ENCODE assay signal across 10 cellular contexts in genomic region chr17:78154903-78155811, GRCh38. TPM values are rescaled to one million over a fixed set of nuclear protein-coding genes. Genes with fewer than 3 reads are reported as not detected.
DNase-seq lines count a peak whose midpoint lies in the region; ATAC-seq and TF ChIP-seq lines count a peak whose summit lies in the region.
"Had no signal": no experiment of that assay in that cellular context is flagged by ENCODE, and none has a peak within 500 bp of the region (broad histone marks: within the 10 kb centered on the region; RNA-seq: fewer than 3 reads in every experiment).

No MANE protein-coding gene starts in this region.

- H3K9me3 Mint-ChIP-seq in activated naive CD8-positive, alpha-beta T cell (ENCODE audit: low read depth): no peaks in the 10 kb centered on the region
- no peaks in the 10 kb centered on the region for H3K9me3 Mint-ChIP-seq in activated naive CD8-positive, alpha-beta T cell treated with anti-CD3 and anti-CD28 coated beads for 36 hours
- no peaks in the 10 kb centered on the region for H3K9me3 Mint-ChIP-seq in activated T-helper 17 cell treated with anti-CD3 and anti-CD28 coated beads, Interleukin-2, amount 50 U/mL, for 72 hours
- H3K9me3 Mint-ChIP-seq in type B pancreatic cell: no peaks in the 10 kb centered on the region

- no peaks in the 10 kb centered on the region for H3K36me3 Mint-ChIP-seq in activated naive CD8-positive, alpha-beta T cell
- H3K36me3 Mint-ChIP-seq in activated naive CD8-positive, alpha-beta T cell treated with anti-CD3 and anti-CD28 coated beads for 36 hours: no peaks in the 10 kb centered on the region
- H3K36me3 Mint-ChIP-seq in activated T-helper 17 cell treated with anti-CD3 and anti-CD28 coated beads, Interleukin-2, amount 50 U/mL, for 72 hours (ENCODE audit: low read depth): peaks cover 6% of the 10 kb centered on the region
- H3K36me3 Mint-ChIP-seq in type B pancreatic cell: no peaks in the 10 kb centered on the region

- H3K27me3 Mint-ChIP-seq in activated naive CD8-positive, alpha-beta T cell: no peaks in the 10 kb centered on the region
- H3K27me3 Mint-ChIP-seq in activated naive CD8-positive, alpha-beta T cell treated with anti-CD3 and anti-CD28 coated beads for 36 hours: no peaks in the 10 kb centered on the region
- no peaks in the 10 kb centered on the region for H3K27me3 Mint-ChIP-seq in activated T-helper 17 cell treated with anti-CD3 and anti-CD28 coated beads, Interleukin-2, amount 50 U/mL, for 72 hours
- H3K27me3 Mint-ChIP-seq in type B pancreatic cell: no peaks in the 10 kb centered on the region

- DNase-seq in activated naive CD8-positive, alpha-beta T cell treated with anti-CD3 and anti-CD28 coated beads for 36 hours: no peak
- no peak for DNase-seq in type B pancreatic cell (ENCODE audit: extremely low spot score, unreplicated experiment)
- no peak for DNase-seq in LoVo (ENCODE audit: low spot score)
- no peak for DNase-seq in DMS79 (lab: John Stamatoyannopoulos, UW)
- no peak for DNase-seq in A172 (ENCODE audit: low spot score)
- DNase-seq: activated CD4-positive, CD25-positive, alpha-beta regulatory T cell treated with anti-CD3 and anti-CD28 coated beads, Interleukin-2, amount 50 U/mL, for 72 hours; ovary had no signal

- peak; percentile 51 for ATAC-seq in HG03097 (IDR thresholded peaks at IDR 0.05; ENCODE audit: low FRiP score, unreplicated experiment)
- peak; percentile 66 for ATAC-seq in activated T-helper 17 cell treated with anti-CD3 and anti-CD28 coated beads, Interleukin-2, amount 50 U/mL, for 72 hours (replicated peaks)

- H3K4me3 Mint-ChIP-seq in activated naive CD8-positive, alpha-beta T cell: no peak overlapping the region
- H3K4me3 Mint-ChIP-seq in activated naive CD8-positive, alpha-beta T cell treated with anti-CD3 and anti-CD28 coated beads for 36 hours: no peak overlapping the region
- H3K4me3 Mint-ChIP-seq in activated T-helper 17 cell treated with anti-CD3 and anti-CD28 coated beads, Interleukin-2, amount 50 U/mL, for 72 hours: peak overlapping the region; percentile 19
- no peak overlapping the region for H3K4me3 Mint-ChIP-seq in type B pancreatic cell

- H3K27ac Mint-ChIP-seq in activated naive CD8-positive, alpha-beta T cell: peak overlapping the region; percentile 16
- no peak overlapping the region for H3K27ac Mint-ChIP-seq in activated naive CD8-positive, alpha-beta T cell treated with anti-CD3 and anti-CD28 coated beads for 36 hours
- H3K27ac Mint-ChIP-seq in activated T-helper 17 cell treated with anti-CD3 and anti-CD28 coated beads, Interleukin-2, amount 50 U/mL, for 72 hours: peak overlapping the region; percentile 63
- peak overlapping the region; percentile 36 for H3K27ac Mint-ChIP-seq in type B pancreatic cell

- no peaks in the 10 kb centered on the region for H3K4me1 Mint-ChIP-seq in activated naive CD8-positive, alpha-beta T cell (ENCODE audit: low read depth)
- H3K4me1 Mint-ChIP-seq in activated naive CD8-positive, alpha-beta T cell treated with anti-CD3 and anti-CD28 coated beads for 36 hours: peaks cover 13% of the 10 kb centered on the region
- H3K4me1 Mint-ChIP-seq in activated T-helper 17 cell treated with anti-CD3 and anti-CD28 coated beads, Interleukin-2, amount 50 U/mL, for 72 hours: peaks cover 11% of the 10 kb centered on the region
- H3K4me1 Mint-ChIP-seq in type B pancreatic cell (ENCODE audit: unreplicated experiment): peaks cover 8% of the 10 kb centered on the region

- TF ChIP-seq CTCF in type B pancreatic cell (conservative IDR thresholded peaks at IDR 0.05): no peak

RNA-seq across cellular contexts. Expression of gene C17orf99, which starts 9.0 kb away (rescaled TPM):
- not detected for total RNA-seq in activated naive CD8-positive, alpha-beta T cell treated with anti-CD3 and anti-CD28 coated beads for 36 hours
- under 1 TPM; 0.67 to 0.82 TPM for total RNA-seq in activated T-helper 17 cell treated with anti-CD3 and anti-CD28 coated beads, Interleukin-2, amount 50 U/mL, for 72 hours
- total RNA-seq in type B pancreatic cell (ENCODE audit: low replicate concordance): not detected in 2 replicates
- not detected in 2 replicates for total RNA-seq in A172 (2014; rRNA removed; shearing (Covaris generic))

RNA-seq across cellular contexts. Expression of gene SYNGR2, which starts 13.2 kb away (rescaled TPM):
- 100 to 1,000 TPM; 126 to 127 TPM for total RNA-seq in activated naive CD8-positive, alpha-beta T cell treated with anti-CD3 and anti-CD28 coated beads for 36 hours
- 100 to 1,000 TPM in 1 of 2 donors, 10 to 100 TPM in 1; 90.4 to 118 TPM for total RNA-seq in activated T-helper 17 cell treated with anti-CD3 and anti-CD28 coated beads, Interleukin-2, amount 50 U/mL, for 72 hours
- total RNA-seq in type B pancreatic cell (ENCODE audit: low replicate concordance): 64.1 and 179 TPM in 2 replicates
- 60.3 and 70.8 TPM in 2 replicates for total RNA-seq in A172 (2014; rRNA removed; shearing (Covaris generic))

RNA-seq across cellular contexts. Expression of gene TMC8, which starts 24.6 kb away (rescaled TPM):
- total RNA-seq in activated naive CD8-positive, alpha-beta T cell treated with anti-CD3 and anti-CD28 coated beads for 36 hours: 100 to 1,000 TPM; 133 to 136 TPM
- 100 to 1,000 TPM; 126 to 250 TPM for total RNA-seq in activated T-helper 17 cell treated with anti-CD3 and anti-CD28 coated beads, Interleukin-2, amount 50 U/mL, for 72 hours
- 0.85 and 0.90 TPM in 2 replicates for total RNA-seq in type B pancreatic cell (ENCODE audit: low replicate concordance)
- 0.02 and 0.05 TPM in 2 replicates for total RNA-seq in A172 (2014; rRNA removed; shearing (Covaris generic))

RNA-seq across cellular contexts. Expression of gene TMC6, which starts 26.6 kb away (rescaled TPM):
- 100 to 1,000 TPM; 119 to 125 TPM for total RNA-seq in activated naive CD8-positive, alpha-beta T cell treated with anti-CD3 and anti-CD28 coated beads for 36 hours
- total RNA-seq in activated T-helper 17 cell treated with anti-CD3 and anti-CD28 coated beads, Interleukin-2, amount 50 U/mL, for 72 hours: 100 to 1,000 TPM; 165 to 351 TPM
- total RNA-seq in type B pancreatic cell (ENCODE audit: low replicate concordance): 94.4 and 122 TPM in 2 replicates
- total RNA-seq in A172 (2014; rRNA removed; shearing (Covaris generic)): 15.9 and 34.5 TPM in 2 replicates

RNA-seq across cellular contexts. Expression of gene TK1, which starts 31.7 kb away (rescaled TPM):
- 100 to 1,000 TPM; 144 to 150 TPM for total RNA-seq in activated naive CD8-positive, alpha-beta T cell treated with anti-CD3 and anti-CD28 coated beads for 36 hours
- 100 to 1,000 TPM; 149 to 181 TPM for total RNA-seq in activated T-helper 17 cell treated with anti-CD3 and anti-CD28 coated beads, Interleukin-2, amount 50 U/mL, for 72 hours
- total RNA-seq in type B pancreatic cell (ENCODE audit: low replicate concordance): 34.4 and 41.2 TPM in 2 replicates
- total RNA-seq in A172 (2014; rRNA removed; shearing (Covaris generic)): 152 and 239 TPM in 2 replicates

Comparison
In these comparisons a context has a peak if more than half of its experiments do, and no peak if none do; other contexts are left out.
1. RNA of gene TMC8, which starts 24.6 kb away (total RNA-seq): 126 to 250 TPM in activated T-helper 17 cell treated with anti-CD3 and anti-CD28 coated beads, Interleukin-2, amount 50 U/mL, for 72 hours and 133 to 136 TPM in activated naive CD8-positive, alpha-beta T cell treated with anti-CD3 and anti-CD28 coated beads for 36 hours; 0.85 to 0.90 TPM in type B pancreatic cell and 0.02 to 0.05 TPM in A172; every median in the first group is over 10 times any median in the second.